ENCODE assay signal across 1 cellular context in the genomic region with DNA sequence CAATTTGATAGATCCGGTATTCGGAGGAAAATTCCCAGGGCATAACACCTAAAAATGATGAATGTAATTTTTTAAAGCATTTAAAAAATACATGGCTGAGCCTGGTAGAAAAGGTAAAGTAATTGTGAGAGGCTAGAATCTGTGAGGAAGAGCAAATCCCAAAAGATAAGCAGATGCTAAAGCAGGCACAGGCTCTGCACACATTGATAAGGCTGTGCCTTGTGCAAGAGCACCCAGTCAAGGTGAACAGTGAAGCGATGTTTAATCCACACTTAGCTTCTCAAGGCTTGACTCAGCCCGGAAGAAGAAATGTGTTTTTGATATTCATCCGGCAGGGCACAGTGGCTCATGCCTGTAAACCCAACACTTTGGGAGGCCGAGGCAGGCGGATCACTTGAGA.
A peak's percentile ranks its signal among the peaks of the same experiment; 100 is the strongest.
TF ChIP-seq lines count a peak whose summit lies in the region.

No MANE protein-coding gene starts in this region.

TF ChIP-seq in K562, 482 proteins besides CTCF, POLR2A, EP300 and RAD21 (continued from another document and continues in another):
- TF ChIP-seq ARNT (IDR thresholded peaks at IDR 0.05) (0 out of 4 replicates have a peak, but pooled peaks of 1 of the 2 experiments have one; percentile 47), KHSRP (IDR thresholded peaks at IDR 0.05) (no peak), ILF3 (IDR thresholded peaks at IDR 0.05; ENCODE audit: borderline replicate concordance) (no peak), RCOR1 (IDR thresholded peaks at IDR 0.05; ENCODE audit: borderline replicate concordance in 1 of 2, low read depth in 2 of 2, low read length in 2 of 2) (peak; percentile 19 to 88; a peak in 2 of 4 replicates), SMARCA4 (IDR thresholded peaks at IDR 0.05) (peak; percentile 85), DPF2 (IDR thresholded peaks at IDR 0.05) (peak; percentile 85), BHLHE40 (IDR thresholded peaks at IDR 0.05; ENCODE audit: low read length) (peak; percentile 41; the same call in 1 of the 2 replicates), POLR2AphosphoS5 (IDR thresholded peaks at IDR 0.05; ENCODE audit: control insufficient read depth, insufficient read depth, low read depth, low read length) (peak; percentile 82), MTA2 (IDR thresholded peaks at IDR 0.05; ENCODE audit: low read depth) (peak; percentile 69), CBFA2T3 (IDR thresholded peaks at IDR 0.05) (peak; percentile 95), FUS (optimal IDR thresholded peaks at IDR 0.05; ENCODE audit: low read depth, low read length) (no peak), NFIC (IDR thresholded peaks at IDR 0.05) (peak; percentile 74), U2AF2 (optimal IDR thresholded peaks at IDR 0.05; ENCODE audit: low read depth, low read length) (no peak), POLR2G (IDR thresholded peaks at IDR 0.05; ENCODE audit: low read depth, low read length) (no peak), SP1 (CRISPR knock-in tag; IDR thresholded peaks at IDR 0.05) (no peak), HDAC2 (IDR thresholded peaks at IDR 0.05) (peak; percentile 55), MECOM (CRISPR knock-in tag; IDR thresholded peaks at IDR 0.05) (no peak), ZNF717 (CRISPR knock-in tag; IDR thresholded peaks at IDR 0.05) (no peak), JUND (IDR thresholded peaks at IDR 0.05; ENCODE audit: borderline replicate concordance, low read depth, low read length) (peak; percentile 50; the same call in 1 of the 2 replicates), JUND (tag; IDR thresholded peaks at IDR 0.05; ENCODE audit: borderline replicate concordance, low read depth, low read length) (no peak; the same call in 2 of the 3 replicates), HMG20B (CRISPR knock-in tag; IDR thresholded peaks at IDR 0.05) (no peak), ZEB2 (IDR thresholded peaks at IDR 0.05) (peak; percentile 75), ZFPM2 (CRISPR knock-in tag; IDR thresholded peaks at IDR 0.05) (no peak), TCF3 (CRISPR knock-in tag; IDR thresholded peaks at IDR 0.05) (peak; percentile 92), WHSC1 (IDR thresholded peaks at IDR 0.05; ENCODE audit: low read length) (no peak), FOS (IDR thresholded peaks at IDR 0.05; ENCODE audit: extremely low read depth, insufficient read length) (no peak), TRIM28 (IDR thresholded peaks at IDR 0.05) (no peak), NCOA1 (IDR thresholded peaks at IDR 0.05; ENCODE audit: low read depth) (0 out of 2 replicates have a peak, but pooled peaks have one; percentile 21), KLF16 (IDR thresholded peaks at IDR 0.05) (peak; percentile 85), NCOR1 (IDR thresholded peaks at IDR 0.05) (peak; percentile 84), RBM22 (IDR thresholded peaks at IDR 0.05; ENCODE audit: low read depth, low read length, poor library complexity, severe bottlenecking) (no peak), CEBPG (CRISPR knock-in tag; IDR thresholded peaks at IDR 0.05) (peak; percentile 57; the same call in 1 of the 2 replicates), CEBPG (tag; conservative IDR thresholded peaks at IDR 0.05 in 1 of 2, IDR thresholded peaks at IDR 0.05 in 1 of 2) (no peak), FIP1L1 (IDR thresholded peaks at IDR 0.05; ENCODE audit: low read depth, low read length, poor library complexity, severe bottlenecking) (no peak), LEF1 (IDR thresholded peaks at IDR 0.05) (peak; percentile 40; the same call in 1 of the 2 replicates), KDM1A (IDR thresholded peaks at IDR 0.05) (peak; percentile 85), ZNF586 (CRISPR knock-in tag; conservative IDR thresholded peaks at IDR 0.05) (no peak), SNIP1 (IDR thresholded peaks at IDR 0.05; ENCODE audit: low read depth) (no peak), SMAD4 (CRISPR knock-in tag; conservative IDR thresholded peaks at IDR 0.05) (0 out of 2 replicates have a peak, but pooled peaks have one; percentile 34), FOXM1 (IDR thresholded peaks at IDR 0.05; ENCODE audit: low read depth) (peak; percentile 68), FOXM1 (CRISPR knock-in tag; IDR thresholded peaks at IDR 0.05; ENCODE audit: low read depth) (no peak), SOX6 (IDR thresholded peaks at IDR 0.05) (peak; percentile 78)
- TF ChIP-seq, protein P1, sequence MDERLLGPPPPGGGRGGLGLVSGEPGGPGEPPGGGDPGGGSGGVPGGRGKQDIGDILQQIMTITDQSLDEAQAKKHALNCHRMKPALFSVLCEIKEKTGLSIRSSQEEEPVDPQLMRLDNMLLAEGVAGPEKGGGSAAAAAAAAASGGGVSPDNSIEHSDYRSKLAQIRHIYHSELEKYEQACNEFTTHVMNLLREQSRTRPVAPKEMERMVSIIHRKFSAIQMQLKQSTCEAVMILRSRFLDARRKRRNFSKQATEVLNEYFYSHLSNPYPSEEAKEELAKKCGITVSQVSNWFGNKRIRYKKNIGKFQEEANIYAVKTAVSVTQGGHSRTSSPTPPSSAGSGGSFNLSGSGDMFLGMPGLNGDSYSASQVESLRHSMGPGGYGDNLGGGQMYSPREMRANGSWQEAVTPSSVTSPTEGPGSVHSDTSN (CRISPR knock-in tag; IDR thresholded peaks at IDR 0.05; ENCODE audit: low read depth), result no peak
- TF ChIP-seq, protein P1 (tag; conservative IDR thresholded peaks at IDR 0.05; ENCODE audit: low read depth), result no peak
- TF ChIP-seq, protein P2, sequence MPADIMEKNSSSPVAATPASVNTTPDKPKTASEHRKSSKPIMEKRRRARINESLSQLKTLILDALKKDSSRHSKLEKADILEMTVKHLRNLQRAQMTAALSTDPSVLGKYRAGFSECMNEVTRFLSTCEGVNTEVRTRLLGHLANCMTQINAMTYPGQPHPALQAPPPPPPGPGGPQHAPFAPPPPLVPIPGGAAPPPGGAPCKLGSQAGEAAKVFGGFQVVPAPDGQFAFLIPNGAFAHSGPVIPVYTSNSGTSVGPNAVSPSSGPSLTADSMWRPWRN (IDR thresholded peaks at IDR 0.05; ENCODE audit: low read depth), result 0 out of 2 replicates have a peak, but pooled peaks have one; percentile 19
- TF ChIP-seq, protein P3, sequence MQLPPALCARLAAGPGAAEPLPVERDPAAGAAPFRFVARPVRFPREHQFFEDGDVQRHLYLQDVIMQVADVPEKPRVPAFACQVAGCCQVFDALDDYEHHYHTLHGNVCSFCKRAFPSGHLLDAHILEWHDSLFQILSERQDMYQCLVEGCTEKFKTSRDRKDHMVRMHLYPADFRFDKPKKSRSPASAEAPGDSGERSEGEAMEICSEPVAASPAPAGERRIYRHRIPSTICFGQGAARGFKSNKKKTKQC (CRISPR knock-in tag; IDR thresholded peaks at IDR 0.05), result no peak
- TF ChIP-seq, protein P4, sequence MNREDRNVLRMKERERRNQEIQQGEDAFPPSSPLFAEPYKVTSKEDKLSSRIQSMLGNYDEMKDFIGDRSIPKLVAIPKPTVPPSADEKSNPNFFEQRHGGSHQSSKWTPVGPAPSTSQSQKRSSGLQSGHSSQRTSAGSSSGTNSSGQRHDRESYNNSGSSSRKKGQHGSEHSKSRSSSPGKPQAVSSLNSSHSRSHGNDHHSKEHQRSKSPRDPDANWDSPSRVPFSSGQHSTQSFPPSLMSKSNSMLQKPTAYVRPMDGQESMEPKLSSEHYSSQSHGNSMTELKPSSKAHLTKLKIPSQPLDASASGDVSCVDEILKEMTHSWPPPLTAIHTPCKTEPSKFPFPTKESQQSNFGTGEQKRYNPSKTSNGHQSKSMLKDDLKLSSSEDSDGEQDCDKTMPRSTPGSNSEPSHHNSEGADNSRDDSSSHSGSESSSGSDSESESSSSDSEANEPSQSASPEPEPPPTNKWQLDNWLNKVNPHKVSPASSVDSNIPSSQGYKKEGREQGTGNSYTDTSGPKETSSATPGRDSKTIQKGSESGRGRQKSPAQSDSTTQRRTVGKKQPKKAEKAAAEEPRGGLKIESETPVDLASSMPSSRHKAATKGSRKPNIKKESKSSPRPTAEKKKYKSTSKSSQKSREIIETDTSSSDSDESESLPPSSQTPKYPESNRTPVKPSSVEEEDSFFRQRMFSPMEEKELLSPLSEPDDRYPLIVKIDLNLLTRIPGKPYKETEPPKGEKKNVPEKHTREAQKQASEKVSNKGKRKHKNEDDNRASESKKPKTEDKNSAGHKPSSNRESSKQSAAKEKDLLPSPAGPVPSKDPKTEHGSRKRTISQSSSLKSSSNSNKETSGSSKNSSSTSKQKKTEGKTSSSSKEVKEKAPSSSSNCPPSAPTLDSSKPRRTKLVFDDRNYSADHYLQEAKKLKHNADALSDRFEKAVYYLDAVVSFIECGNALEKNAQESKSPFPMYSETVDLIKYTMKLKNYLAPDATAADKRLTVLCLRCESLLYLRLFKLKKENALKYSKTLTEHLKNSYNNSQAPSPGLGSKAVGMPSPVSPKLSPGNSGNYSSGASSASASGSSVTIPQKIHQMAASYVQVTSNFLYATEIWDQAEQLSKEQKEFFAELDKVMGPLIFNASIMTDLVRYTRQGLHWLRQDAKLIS (CRISPR knock-in tag; IDR thresholded peaks at IDR 0.05), result no peak
- TF ChIP-seq, protein P5, sequence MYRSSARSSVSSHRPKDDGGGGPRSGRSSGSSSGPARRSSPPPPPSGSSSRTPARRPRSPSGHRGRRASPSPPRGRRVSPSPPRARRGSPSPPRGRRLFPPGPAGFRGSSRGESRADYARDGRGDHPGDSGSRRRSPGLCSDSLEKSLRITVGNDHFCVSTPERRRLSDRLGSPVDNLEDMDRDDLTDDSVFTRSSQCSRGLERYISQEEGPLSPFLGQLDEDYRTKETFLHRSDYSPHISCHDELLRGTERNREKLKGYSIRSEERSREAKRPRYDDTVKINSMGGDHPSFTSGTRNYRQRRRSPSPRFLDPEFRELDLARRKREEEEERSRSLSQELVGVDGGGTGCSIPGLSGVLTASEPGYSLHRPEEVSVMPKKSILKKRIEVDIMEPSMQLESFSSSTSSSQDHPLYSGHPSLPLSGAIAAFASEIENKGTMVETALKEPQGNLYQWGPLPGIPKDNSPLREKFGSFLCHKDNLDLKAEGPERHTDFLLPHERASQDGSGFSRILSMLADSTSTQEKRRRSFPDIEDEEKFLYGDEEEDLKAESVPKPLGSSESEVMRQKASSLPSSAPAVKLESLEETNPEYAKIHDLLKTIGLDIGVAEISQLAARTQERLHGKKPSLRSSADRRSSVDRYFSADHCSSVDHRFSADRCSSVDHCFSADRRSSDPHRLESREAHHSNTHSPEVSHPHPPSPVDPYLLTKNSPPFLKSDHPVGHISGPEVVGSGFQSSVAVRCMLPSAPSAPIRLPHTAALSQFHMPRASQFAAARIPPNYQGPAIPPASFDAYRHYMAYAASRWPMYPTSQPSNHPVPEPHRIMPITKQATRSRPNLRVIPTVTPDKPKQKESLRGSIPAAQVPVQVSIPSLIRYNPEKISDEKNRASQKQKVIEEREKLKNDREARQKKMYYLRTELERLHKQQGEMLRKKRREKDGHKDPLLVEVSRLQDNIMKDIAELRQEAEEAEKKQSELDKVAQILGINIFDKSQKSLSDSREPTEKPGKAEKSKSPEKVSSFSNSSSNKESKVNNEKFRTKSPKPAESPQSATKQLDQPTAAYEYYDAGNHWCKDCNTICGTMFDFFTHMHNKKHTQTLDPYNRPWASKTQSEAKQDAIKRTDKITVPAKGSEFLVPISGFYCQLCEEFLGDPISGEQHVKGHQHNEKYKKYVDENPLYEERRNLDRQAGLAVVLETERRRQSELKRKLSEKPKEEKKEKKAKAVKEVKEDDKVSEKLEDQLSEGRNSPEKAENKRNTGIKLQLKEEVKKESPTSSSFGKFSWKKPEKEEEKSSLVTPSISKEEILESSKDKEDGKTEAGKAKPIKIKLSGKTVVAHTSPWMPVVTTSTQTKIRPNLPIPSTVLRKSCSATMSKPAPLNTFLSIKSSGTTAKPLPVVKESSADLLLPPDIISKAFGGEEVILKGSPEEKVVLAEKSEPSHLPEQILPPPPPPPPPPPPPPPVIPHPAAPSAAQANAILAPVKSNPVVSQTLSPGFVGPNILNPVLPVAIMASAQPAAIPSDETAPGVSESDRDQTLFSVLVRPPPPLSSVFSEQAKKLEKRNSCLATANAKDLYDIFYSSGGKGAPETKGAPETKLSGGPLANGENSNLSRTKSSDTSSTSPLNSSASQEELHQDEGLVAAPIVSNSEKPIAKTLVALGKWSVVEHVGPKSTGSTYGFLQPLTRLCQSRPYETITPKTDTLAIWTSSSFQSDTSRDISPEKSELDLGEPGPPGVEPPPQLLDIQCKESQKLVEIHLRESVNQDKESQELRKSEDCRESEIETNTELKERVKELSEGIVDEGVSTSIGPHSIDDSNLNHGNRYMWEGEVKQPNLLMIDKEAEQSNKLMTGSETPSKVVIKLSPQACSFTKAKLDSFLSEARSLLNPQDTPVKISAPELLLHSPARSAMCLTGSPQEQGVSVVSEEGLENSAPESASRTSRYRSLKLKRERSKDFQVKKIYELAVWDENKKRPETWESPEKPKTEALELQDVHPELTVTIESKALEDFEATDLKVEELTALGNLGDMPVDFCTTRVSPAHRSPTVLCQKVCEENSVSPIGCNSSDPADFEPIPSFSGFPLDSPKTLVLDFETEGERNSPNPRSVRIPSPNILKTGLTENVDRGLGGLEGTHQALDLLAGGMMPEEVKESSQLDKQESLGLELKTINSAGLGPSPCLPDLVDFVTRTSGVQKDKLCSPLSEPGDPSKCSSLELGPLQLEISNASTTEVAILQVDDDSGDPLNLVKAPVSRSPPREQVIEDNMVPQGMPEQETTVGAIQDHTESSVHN (IDR thresholded peaks at IDR 0.05; ENCODE audit: borderline replicate concordance in 1 of 2, low read depth in 1 of 2), result no peak
- TF ChIP-seq, protein P6, sequence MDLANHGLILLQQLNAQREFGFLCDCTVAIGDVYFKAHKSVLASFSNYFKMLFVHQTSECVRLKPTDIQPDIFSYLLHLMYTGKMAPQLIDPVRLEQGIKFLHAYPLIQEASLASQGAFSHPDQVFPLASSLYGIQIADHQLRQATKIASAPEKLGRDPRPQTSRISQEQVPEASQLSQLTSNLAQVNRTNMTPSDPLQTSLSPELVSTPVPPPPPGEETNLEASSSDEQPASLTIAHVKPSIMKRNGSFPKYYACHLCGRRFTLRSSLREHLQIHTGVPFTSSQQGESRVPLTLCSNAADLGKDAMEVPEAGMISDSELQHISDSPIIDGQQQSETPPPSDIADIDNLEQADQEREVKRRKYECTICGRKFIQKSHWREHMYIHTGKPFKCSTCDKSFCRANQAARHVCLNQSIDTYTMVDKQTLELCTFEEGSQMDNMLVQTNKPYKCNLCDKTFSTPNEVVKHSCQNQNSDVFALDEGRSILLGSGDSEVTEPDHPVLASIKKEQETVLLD (IDR thresholded peaks at IDR 0.05), result no peak
- TF ChIP-seq, protein P7, sequence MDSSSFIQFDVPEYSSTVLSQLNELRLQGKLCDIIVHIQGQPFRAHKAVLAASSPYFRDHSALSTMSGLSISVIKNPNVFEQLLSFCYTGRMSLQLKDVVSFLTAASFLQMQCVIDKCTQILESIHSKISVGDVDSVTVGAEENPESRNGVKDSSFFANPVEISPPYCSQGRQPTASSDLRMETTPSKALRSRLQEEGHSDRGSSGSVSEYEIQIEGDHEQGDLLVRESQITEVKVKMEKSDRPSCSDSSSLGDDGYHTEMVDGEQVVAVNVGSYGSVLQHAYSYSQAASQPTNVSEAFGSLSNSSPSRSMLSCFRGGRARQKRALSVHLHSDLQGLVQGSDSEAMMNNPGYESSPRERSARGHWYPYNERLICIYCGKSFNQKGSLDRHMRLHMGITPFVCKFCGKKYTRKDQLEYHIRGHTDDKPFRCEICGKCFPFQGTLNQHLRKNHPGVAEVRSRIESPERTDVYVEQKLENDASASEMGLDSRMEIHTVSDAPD (CRISPR knock-in tag; IDR thresholded peaks at IDR 0.05), result no peak
